ENCODE assay signal across 1 cellular context in the genomic region with DNA sequence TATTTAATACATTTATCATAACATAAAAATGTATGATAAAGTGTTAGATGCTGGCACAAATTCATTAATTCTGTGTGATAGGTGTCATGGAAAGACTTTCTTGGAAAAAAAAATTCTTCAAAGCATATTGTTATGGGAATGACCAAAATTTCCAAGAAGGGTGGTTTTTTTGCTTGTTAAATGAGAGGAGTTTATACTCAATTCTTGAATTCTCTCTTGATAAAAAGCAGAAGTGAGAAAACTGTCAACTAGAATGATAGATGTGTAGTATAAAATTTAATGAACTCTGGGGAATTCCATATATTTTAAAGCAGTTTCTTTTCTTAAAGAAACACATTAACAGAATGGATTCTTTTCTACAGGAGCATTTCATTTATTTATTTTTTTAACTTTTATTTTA.
TF ChIP-seq lines count a peak whose summit lies in the region.

No MANE protein-coding gene starts in this region.

TF ChIP-seq in GM12878, 131 proteins besides CTCF, POLR2A, EP300 and RAD21 (continued from another document and continues in another):
- TF ChIP-seq, protein P1, sequence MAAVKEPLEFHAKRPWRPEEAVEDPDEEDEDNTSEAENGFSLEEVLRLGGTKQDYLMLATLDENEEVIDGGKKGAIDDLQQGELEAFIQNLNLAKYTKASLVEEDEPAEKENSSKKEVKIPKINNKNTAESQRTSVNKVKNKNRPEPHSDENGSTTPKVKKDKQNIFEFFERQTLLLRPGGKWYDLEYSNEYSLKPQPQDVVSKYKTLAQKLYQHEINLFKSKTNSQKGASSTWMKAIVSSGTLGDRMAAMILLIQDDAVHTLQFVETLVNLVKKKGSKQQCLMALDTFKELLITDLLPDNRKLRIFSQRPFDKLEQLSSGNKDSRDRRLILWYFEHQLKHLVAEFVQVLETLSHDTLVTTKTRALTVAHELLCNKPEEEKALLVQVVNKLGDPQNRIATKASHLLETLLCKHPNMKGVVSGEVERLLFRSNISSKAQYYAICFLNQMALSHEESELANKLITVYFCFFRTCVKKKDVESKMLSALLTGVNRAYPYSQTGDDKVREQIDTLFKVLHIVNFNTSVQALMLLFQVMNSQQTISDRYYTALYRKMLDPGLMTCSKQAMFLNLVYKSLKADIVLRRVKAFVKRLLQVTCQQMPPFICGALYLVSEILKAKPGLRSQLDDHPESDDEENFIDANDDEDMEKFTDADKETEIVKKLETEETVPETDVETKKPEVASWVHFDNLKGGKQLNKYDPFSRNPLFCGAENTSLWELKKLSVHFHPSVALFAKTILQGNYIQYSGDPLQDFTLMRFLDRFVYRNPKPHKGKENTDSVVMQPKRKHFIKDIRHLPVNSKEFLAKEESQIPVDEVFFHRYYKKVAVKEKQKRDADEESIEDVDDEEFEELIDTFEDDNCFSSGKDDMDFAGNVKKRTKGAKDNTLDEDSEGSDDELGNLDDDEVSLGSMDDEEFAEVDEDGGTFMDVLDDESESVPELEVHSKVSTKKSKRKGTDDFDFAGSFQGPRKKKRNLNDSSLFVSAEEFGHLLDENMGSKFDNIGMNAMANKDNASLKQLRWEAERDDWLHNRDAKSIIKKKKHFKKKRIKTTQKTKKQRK (IDR thresholded peaks at IDR 0.05; ENCODE audit: low read depth, low read length), result no peak
- no peak for TF ChIP-seq CBFB (IDR thresholded peaks at IDR 0.05; ENCODE audit: low read depth)
- no peak for TF ChIP-seq YY1 (IDR thresholded peaks at IDR 0.05; ENCODE audit: low read depth, low read length)
- TF ChIP-seq, protein P2, sequence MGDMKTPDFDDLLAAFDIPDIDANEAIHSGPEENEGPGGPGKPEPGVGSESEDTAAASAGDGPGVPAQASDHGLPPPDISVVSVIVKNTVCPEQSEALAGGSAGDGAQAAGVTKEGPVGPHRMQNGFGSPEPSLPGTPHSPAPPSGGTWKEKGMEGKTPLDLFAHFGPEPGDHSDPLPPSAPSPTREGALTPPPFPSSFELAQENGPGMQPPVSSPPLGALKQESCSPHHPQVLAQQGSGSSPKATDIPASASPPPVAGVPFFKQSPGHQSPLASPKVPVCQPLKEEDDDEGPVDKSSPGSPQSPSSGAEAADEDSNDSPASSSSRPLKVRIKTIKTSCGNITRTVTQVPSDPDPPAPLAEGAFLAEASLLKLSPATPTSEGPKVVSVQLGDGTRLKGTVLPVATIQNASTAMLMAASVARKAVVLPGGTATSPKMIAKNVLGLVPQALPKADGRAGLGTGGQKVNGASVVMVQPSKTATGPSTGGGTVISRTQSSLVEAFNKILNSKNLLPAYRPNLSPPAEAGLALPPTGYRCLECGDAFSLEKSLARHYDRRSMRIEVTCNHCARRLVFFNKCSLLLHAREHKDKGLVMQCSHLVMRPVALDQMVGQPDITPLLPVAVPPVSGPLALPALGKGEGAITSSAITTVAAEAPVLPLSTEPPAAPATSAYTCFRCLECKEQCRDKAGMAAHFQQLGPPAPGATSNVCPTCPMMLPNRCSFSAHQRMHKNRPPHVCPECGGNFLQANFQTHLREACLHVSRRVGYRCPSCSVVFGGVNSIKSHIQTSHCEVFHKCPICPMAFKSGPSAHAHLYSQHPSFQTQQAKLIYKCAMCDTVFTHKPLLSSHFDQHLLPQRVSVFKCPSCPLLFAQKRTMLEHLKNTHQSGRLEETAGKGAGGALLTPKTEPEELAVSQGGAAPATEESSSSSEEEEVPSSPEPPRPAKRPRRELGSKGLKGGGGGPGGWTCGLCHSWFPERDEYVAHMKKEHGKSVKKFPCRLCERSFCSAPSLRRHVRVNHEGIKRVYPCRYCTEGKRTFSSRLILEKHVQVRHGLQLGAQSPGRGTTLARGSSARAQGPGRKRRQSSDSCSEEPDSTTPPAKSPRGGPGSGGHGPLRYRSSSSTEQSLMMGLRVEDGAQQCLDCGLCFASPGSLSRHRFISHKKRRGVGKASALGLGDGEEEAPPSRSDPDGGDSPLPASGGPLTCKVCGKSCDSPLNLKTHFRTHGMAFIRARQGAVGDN (IDR thresholded peaks at IDR 0.05), result no peak
- no peak for TF ChIP-seq NFXL1 (IDR thresholded peaks at IDR 0.05; ENCODE audit: borderline replicate concordance)
- no peak for TF ChIP-seq RCOR1 (conservative IDR thresholded peaks at IDR 0.05; ENCODE audit: low read depth, low read length)
- no peak for TF ChIP-seq POLR2AphosphoS2 (IDR thresholded peaks at IDR 0.05; ENCODE audit: low read depth, low read length)
- no peak for TF ChIP-seq TCF3 (IDR thresholded peaks at IDR 0.05; ENCODE audit: borderline replicate concordance, insufficient read depth, low read depth, low read length)
- peak; percentile 96 for TF ChIP-seq JUNB (IDR thresholded peaks at IDR 0.05)
- TF ChIP-seq SKIL (IDR thresholded peaks at IDR 0.05; ENCODE audit: low read depth, poor library complexity, severe bottlenecking), result no peak
- no peak for TF ChIP-seq STAT1 (conservative IDR thresholded peaks at IDR 0.05)
- TF ChIP-seq ATF2 (IDR thresholded peaks at IDR 0.05; ENCODE audit: low read length), result peak; percentile 74; the same call in 1 of the 2 replicates
- TF ChIP-seq, protein P3, sequence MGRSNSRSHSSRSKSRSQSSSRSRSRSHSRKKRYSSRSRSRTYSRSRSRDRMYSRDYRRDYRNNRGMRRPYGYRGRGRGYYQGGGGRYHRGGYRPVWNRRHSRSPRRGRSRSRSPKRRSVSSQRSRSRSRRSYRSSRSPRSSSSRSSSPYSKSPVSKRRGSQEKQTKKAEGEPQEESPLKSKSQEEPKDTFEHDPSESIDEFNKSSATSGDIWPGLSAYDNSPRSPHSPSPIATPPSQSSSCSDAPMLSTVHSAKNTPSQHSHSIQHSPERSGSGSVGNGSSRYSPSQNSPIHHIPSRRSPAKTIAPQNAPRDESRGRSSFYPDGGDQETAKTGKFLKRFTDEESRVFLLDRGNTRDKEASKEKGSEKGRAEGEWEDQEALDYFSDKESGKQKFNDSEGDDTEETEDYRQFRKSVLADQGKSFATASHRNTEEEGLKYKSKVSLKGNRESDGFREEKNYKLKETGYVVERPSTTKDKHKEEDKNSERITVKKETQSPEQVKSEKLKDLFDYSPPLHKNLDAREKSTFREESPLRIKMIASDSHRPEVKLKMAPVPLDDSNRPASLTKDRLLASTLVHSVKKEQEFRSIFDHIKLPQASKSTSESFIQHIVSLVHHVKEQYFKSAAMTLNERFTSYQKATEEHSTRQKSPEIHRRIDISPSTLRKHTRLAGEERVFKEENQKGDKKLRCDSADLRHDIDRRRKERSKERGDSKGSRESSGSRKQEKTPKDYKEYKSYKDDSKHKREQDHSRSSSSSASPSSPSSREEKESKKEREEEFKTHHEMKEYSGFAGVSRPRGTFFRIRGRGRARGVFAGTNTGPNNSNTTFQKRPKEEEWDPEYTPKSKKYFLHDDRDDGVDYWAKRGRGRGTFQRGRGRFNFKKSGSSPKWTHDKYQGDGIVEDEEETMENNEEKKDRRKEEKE (IDR thresholded peaks at IDR 0.05), result no peak
- TF ChIP-seq ASH2L (IDR thresholded peaks at IDR 0.05; ENCODE audit: borderline replicate concordance, low read depth), result no peak
- TF ChIP-seq HDAC2 (IDR thresholded peaks at IDR 0.05), result no peak
- no peak for TF ChIP-seq PRDM15 (CRISPR knock-in tag; IDR thresholded peaks at IDR 0.05)
- no peak for TF ChIP-seq RELA (IDR thresholded peaks at IDR 0.05; ENCODE audit: borderline replicate concordance, partially characterized antibody)
- no peak for TF ChIP-seq SIX5 (IDR thresholded peaks at IDR 0.05; ENCODE audit: low read depth, low read length, severe bottlenecking)
- TF ChIP-seq IRF3 (IDR thresholded peaks at IDR 0.05), result no peak
- no peak for TF ChIP-seq TBL1XR1 (IDR thresholded peaks at IDR 0.05; ENCODE audit: low read depth, low read length)
- no peak for TF ChIP-seq YBX1 (IDR thresholded peaks at IDR 0.05)
- TF ChIP-seq USF1 (IDR thresholded peaks at IDR 0.05; ENCODE audit: borderline replicate concordance, extremely low read length, insufficient read depth, low read depth, low read length), result no peak
- no peak for TF ChIP-seq SREBF2 (IDR thresholded peaks at IDR 0.05; ENCODE audit: low read length)
- no peak for TF ChIP-seq ZBTB33 (IDR thresholded peaks at IDR 0.05)
- TF ChIP-seq TCF7 (IDR thresholded peaks at IDR 0.05; ENCODE audit: borderline replicate concordance), result peak; percentile 72
